ENCODE assay signal across 1 cellular context in the genomic region with DNA sequence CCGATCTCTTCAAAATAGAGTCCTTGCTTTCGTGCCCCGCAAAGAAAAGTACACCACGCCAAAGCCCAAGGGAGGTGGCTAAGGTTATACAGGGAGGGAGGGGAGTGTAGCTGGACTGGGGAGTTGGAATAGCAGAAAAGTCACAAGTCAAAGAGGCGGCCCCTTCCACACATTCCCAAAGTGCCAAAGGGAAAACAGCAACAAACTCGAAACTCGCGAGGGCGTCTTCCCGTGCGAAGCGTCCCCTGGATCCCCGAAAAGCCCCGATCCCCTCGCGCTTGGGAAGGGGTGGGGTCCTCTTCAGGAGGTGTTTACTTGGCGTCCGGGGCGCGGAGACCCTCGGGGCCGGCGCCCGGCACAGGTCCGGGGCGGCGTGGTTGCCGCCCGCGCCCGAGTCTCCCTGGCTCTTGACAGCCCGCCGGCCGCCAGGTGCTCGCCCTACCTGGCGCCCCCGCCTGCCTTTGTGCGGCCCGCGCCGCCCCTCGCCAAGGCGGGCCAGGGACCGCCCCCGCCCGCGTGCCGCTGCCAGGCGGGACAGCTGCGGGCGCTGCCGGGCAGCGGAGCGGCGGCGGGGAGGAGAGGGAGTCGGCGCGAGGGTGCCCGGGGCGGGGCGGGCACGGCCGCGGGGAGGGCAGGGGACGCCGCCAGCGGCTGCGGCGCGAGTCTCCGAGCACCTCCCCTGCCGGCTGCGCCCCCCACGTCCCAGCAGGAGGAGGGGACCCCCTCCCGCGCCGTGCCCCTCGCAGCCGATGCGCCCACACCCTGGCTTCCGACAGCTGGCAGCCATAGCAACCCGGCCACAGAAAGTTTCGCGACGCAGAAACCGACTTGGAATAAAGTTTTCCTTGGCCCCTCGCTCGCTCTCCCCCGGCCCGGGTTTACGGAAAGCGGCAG.
TF ChIP-seq lines count a peak whose summit lies in the region.

No MANE protein-coding gene starts in this region.

TF ChIP-seq in HEK293, 187 proteins besides CTCF, POLR2A, EP300 and RAD21 (continued from another document):
- TF ChIP-seq, protein P1, sequence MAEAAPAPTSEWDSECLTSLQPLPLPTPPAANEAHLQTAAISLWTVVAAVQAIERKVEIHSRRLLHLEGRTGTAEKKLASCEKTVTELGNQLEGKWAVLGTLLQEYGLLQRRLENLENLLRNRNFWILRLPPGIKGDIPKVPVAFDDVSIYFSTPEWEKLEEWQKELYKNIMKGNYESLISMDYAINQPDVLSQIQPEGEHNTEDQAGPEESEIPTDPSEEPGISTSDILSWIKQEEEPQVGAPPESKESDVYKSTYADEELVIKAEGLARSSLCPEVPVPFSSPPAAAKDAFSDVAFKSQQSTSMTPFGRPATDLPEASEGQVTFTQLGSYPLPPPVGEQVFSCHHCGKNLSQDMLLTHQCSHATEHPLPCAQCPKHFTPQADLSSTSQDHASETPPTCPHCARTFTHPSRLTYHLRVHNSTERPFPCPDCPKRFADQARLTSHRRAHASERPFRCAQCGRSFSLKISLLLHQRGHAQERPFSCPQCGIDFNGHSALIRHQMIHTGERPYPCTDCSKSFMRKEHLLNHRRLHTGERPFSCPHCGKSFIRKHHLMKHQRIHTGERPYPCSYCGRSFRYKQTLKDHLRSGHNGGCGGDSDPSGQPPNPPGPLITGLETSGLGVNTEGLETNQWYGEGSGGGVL (tag by site-specific recombination; IDR thresholded peaks at IDR 0.05): peak; percentile 52; the same call in 1 of the 2 replicates
- TF ChIP-seq ZNF335 (tag by site-specific recombination; conservative IDR thresholded peaks at IDR 0.05) (peak; percentile 61), GLIS2 (tag by site-specific recombination; IDR thresholded peaks at IDR 0.05) (peak; percentile 83), GLIS1 (tag by site-specific recombination; IDR thresholded peaks at IDR 0.05) (peak; percentile 73), ZNF670 (tag by site-specific recombination; IDR thresholded peaks at IDR 0.05; ENCODE audit: low read depth) (no peak), ZFHX2 (tag by site-specific recombination; conservative IDR thresholded peaks at IDR 0.05) (peak; percentile 40; the same call in 1 of the 2 replicates), ZNF302 (tag by site-specific recombination; IDR thresholded peaks at IDR 0.05; ENCODE audit: low read depth) (no peak)
